ENCODE assay signal across 8 cellular contexts in genomic region chr7:100919335-100919734, GRCh38. TPM values are rescaled to one million over a fixed set of nuclear protein-coding genes. Genes with fewer than 3 reads are reported as not detected.
"Had no signal": no experiment of that assay in that cellular context is flagged by ENCODE, and none has a peak within 500 bp of the region (broad histone marks: within the 10 kb centered on the region; RNA-seq: fewer than 3 reads in every experiment).

No MANE protein-coding gene starts in this region.

RNA-seq across cellular contexts. Expression of gene ACHE, which starts 23.6 kb away (rescaled TPM):
- polyA plus RNA-seq: immature natural killer cell; naive thymus-derived CD4-positive, alpha-beta T cell had no signal

RNA-seq across cellular contexts. Expression of gene MUC3A, which starts 30.0 kb away (rescaled TPM):
- total RNA-seq: lung microvascular endothelial cell; mononuclear cell; myocyte; naive thymus-derived CD4-positive, alpha-beta T cell had no signal
- polyA plus RNA-seq: immature natural killer cell; naive thymus-derived CD4-positive, alpha-beta T cell had no signal

RNA-seq across cellular contexts. Expression of gene MUC12, which starts 50.0 kb away (rescaled TPM):
- total RNA-seq: left ventricle myocardium superior; liver; lower leg skin; lung microvascular endothelial cell; myocyte; naive thymus-derived CD4-positive, alpha-beta T cell had no signal
- polyA plus RNA-seq: naive thymus-derived CD4-positive, alpha-beta T cell had no signal
